34 cellular contexts compared by ENCODE assay signal in the genomic region with DNA sequence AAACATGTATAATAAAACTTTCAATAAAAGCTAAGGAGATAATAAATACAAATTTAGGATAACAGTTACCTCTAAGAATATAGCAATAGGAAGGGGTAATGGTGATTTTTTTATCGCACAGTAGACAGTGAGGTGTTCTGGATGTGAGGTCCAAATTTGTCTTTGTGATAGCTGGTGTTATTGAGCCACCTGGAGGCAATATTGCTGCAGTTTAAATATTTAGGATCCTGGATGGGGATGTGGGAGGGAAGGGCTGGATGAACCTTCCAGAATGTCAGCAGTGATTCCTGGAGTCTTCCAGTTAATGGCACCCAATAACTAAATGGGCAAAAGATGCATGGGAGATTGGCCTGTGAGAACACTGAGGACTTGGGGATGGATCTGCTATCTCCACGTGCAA. TPM values are rescaled to one million over a fixed set of nuclear protein-coding genes. Genes with fewer than 3 reads are reported as not detected.
"Had no signal": no experiment of that assay in that cellular context is flagged by ENCODE, and none has a peak within 500 bp of the region (broad histone marks: within the 10 kb centered on the region; RNA-seq: fewer than 3 reads in every experiment).

No MANE protein-coding gene starts in this region.

- H3K36me3 ChIP-seq: esophagus squamous epithelium, heart right ventricle, lower lobe of right lung, prostate gland, right atrium auricular region, sigmoid colon, stomach, thyroid gland, upper lobe of left lung, uterus had no signal

- ATAC-seq: effector memory CD8-positive, alpha-beta T cell; heart right ventricle; left ventricle myocardium superior; lower lobe of right lung; naive thymus-derived CD8-positive, alpha-beta T cell; stimulated activated effector memory CD8-positive, alpha-beta T cell treated with anti-CD3 and anti-CD28 coated beads, Interleukin-12 subunit alpha, Interleukin-12 subunit beta, amount 100 ng/mL, for 72 hours had no signal

- H3K27ac ChIP-seq: esophagus squamous epithelium, heart right ventricle, lower lobe of right lung, prostate gland, right atrium auricular region, sigmoid colon, stomach, thyroid gland, upper lobe of left lung, uterus had no signal

- FAIRE-seq: endometrium, keratinocyte had no signal

- H3K27me3 ChIP-seq: thyroid gland, upper lobe of left lung had no signal

- H3K4me3 ChIP-seq: esophagus squamous epithelium, heart right ventricle, lower lobe of right lung, prostate gland, right atrium auricular region, sigmoid colon, stomach, thyroid gland, upper lobe of left lung, uterus had no signal

- H3K4me1 ChIP-seq: esophagus squamous epithelium, heart right ventricle, lower lobe of right lung, prostate gland, right atrium auricular region, sigmoid colon, stomach, thyroid gland, upper lobe of left lung, uterus had no signal

- DNase-seq: cortex of kidney; effector memory CD8-positive, alpha-beta T cell; erythroblast; esophagus squamous epithelium; foreskin melanocyte; glutamatergic neuron; heart right ventricle; hippocampal formation; immature natural killer cell; left ventricle myocardium superior; lower lobe of right lung; naive thymus-derived CD8-positive, alpha-beta T cell; nephron progenitor cell; nucleus accumbens; sigmoid colon; stimulated activated CD4-positive, alpha-beta T cell treated with anti-CD3 and anti-CD28 coated beads, Interleukin-2, amount 100 ng/mL, for 24 hours; stimulated activated CD4-positive, alpha-beta T cell treated with anti-CD3 and anti-CD28 coated beads, Interleukin-4, amount 100 ng/mL, for 24 hours; stimulated activated naive CD4-positive, alpha-beta T cell treated with Interleukin-2 at 50 U/mL for 16 hours; stomach; thyroid gland; upper lobe of left lung; uterus had no signal

- H3K9me3 ChIP-seq: esophagus squamous epithelium, lower lobe of right lung, prostate gland, right atrium auricular region, sigmoid colon, stomach, thyroid gland, upper lobe of left lung, uterus had no signal

RNA-seq across cellular contexts. Expression of gene DEFB123, which starts 13.9 kb away (rescaled TPM):
- total RNA-seq: dermis microvascular lymphatic vessel endothelial cell; esophagus squamous epithelium; heart right ventricle; left ventricle myocardium superior; lower lobe of right lung; mesenteric fat pad; myocyte; naive thymus-derived CD8-positive, alpha-beta T cell; osteocyte; right atrium auricular region; sigmoid colon; skeletal muscle tissue; stomach; subcutaneous adipose tissue; temporal lobe; upper lobe of left lung; uterus had no signal
- polyA plus RNA-seq: heart right ventricle; immature natural killer cell; keratinocyte; naive thymus-derived CD8-positive, alpha-beta T cell; sigmoid colon; stomach had no signal

RNA-seq across cellular contexts. Expression of gene DEFB124, which starts 20.6 kb away (rescaled TPM):
- total RNA-seq: dermis microvascular lymphatic vessel endothelial cell; esophagus squamous epithelium; left ventricle myocardium superior; lower lobe of right lung; myocyte; naive thymus-derived CD8-positive, alpha-beta T cell; osteocyte; prostate gland; right atrium auricular region; sigmoid colon; skeletal muscle tissue; subcutaneous adipose tissue; temporal lobe; thyroid gland; upper lobe of left lung had no signal
- polyA plus RNA-seq: immature natural killer cell; keratinocyte; naive thymus-derived CD8-positive, alpha-beta T cell; sigmoid colon had no signal

RNA-seq across cellular contexts. Expression of gene REM1, which starts 20.7 kb away (rescaled TPM):
- total RNA-seq: dermis microvascular lymphatic vessel endothelial cell; naive thymus-derived CD8-positive, alpha-beta T cell; osteocyte; temporal lobe had no signal
- polyA plus RNA-seq: immature natural killer cell; keratinocyte; naive thymus-derived CD8-positive, alpha-beta T cell had no signal

RNA-seq across cellular contexts. Expression of gene DEFB121, which starts 48.4 kb away (rescaled TPM):
- total RNA-seq: dermis microvascular lymphatic vessel endothelial cell; esophagus squamous epithelium; heart right ventricle; left ventricle myocardium superior; lower lobe of right lung; mesenteric fat pad; myocyte; naive thymus-derived CD8-positive, alpha-beta T cell; osteocyte; prostate gland; right atrium auricular region; sigmoid colon; skeletal muscle tissue; stomach; subcutaneous adipose tissue; temporal lobe; thyroid gland; upper lobe of left lung; uterus had no signal
- polyA plus RNA-seq: heart right ventricle; immature natural killer cell; keratinocyte; naive thymus-derived CD8-positive, alpha-beta T cell; sigmoid colon; stomach had no signal
